In the genomic region with DNA sequence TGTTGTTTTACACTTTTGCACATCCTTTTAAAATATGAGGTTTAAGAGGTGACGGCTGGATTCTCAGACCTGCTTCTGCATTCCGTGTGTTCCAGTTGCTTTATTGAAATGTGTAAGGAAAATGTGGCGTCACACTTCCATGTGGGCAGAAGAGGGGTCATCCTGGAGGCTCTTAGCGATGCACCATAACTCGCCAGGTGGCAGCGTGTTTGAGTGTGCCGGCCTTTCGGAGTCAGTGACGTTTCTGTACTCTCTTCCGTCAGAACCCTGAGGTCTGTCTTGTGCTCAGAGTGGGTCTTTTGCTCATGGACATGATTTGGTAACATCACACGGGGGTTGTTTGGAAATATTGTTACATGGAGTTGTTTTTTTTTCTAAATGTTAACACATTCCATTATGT, we compare ENCODE assay signal across 15 cellular contexts. TPM values are rescaled to one million over a fixed set of nuclear protein-coding genes. Genes with fewer than 3 reads are reported as not detected.
A peak's percentile ranks its signal among the peaks of the same experiment; 100 is the strongest.
DNase-seq lines count a peak whose midpoint lies in the region; ATAC-seq and TF ChIP-seq lines count a peak whose summit lies in the region.
"Had no signal": no experiment of that assay in that cellular context is flagged by ENCODE, and none has a peak within 500 bp of the region (broad histone marks: within the 10 kb centered on the region; RNA-seq: fewer than 3 reads in every experiment).

No MANE protein-coding gene starts in this region.

- H4K8ac ChIP-seq in trophoblast cell (ENCODE audit: low read depth, low read length) = no peak overlapping the region

- no peak overlapping the region for H3K23ac ChIP-seq in trophoblast cell (ENCODE audit: low read length)

- H3K79me2 ChIP-seq in trophoblast cell (ENCODE audit: control insufficient read depth, insufficient read depth, low read length, poor library complexity) = peaks cover 11% of the 10 kb centered on the region

- H2AFZ ChIP-seq in trophoblast cell (ENCODE audit: insufficient read depth, low read length, poor library complexity) = no peak overlapping the region

- peak overlapping the region; percentile 9 for H3K4me3 Mint-ChIP-seq in CD4-positive, alpha-beta T cell
- no peak overlapping the region for H3K4me3 Mint-ChIP-seq in CD8-positive, alpha-beta T cell
- no peak overlapping the region for H3K4me3 Mint-ChIP-seq in CD14-positive monocyte

- peak overlapping the region; percentile 39 for H3K4ac ChIP-seq in trophoblast cell (ENCODE audit: low read depth, low read length)

- H2BK5ac ChIP-seq in trophoblast cell (ENCODE audit: low read depth, low read length, poor library complexity) = no peak overlapping the region

- H3K36me3 ChIP-seq in CD8-positive, alpha-beta T cell (ENCODE audit: insufficient read depth, low read length) = no peaks in the 10 kb centered on the region
- peaks cover 17 to 25% of the 10 kb centered on the region in 2 experiments for H3K36me3 ChIP-seq in trophoblast cell (ENCODE audit: control insufficient read depth in 1 of 2, insufficient read depth in 2 of 2, low read length in 2 of 2)

- no peak overlapping the region for H3K4me2 ChIP-seq in trophoblast cell (ENCODE audit: low read length)

- no peak for DNase-seq in CD4-positive, alpha-beta T cell
- no peak for DNase-seq in CD8-positive, alpha-beta T cell
- DNase-seq in fibroblast of gingiva (ENCODE audit: low read depth) = peak; percentile 9
- no peak for DNase-seq in trophoblast cell
- DNase-seq in germinal center (ENCODE audit: low spot score) = no peak
- no peak for DNase-seq in OCI-M1 (lab: John Stamatoyannopoulos, UW)
- DNase-seq in CD14-positive monocyte (ENCODE audit: low spot score) = no peak
- DNase-seq: COR-L47, NCI-H1048, NCI-H1417, NCI-H1694, NCI-H2029 treated with DMSO at 0.1 percent for 48 hours, NCI-H446 treated with DMSO at 0.1 percent for 48 hours, NCI-H526 treated with DMSO at 0.1 percent for 48 hours, SHP77 had no signal

- WGBS in trophoblast cell (ENCODE audit: extremely low coverage, insufficient coverage, insufficient read length) = no CpG with 5 or more reads among the region's 11 CpGs

- H2BK12ac ChIP-seq in trophoblast cell (ENCODE audit: low read length) = no peak overlapping the region

- peaks cover 71% of the 10 kb centered on the region for H3K4me1 ChIP-seq in CD8-positive, alpha-beta T cell (ENCODE audit: insufficient read depth, low read length)
- H3K4me1 ChIP-seq in trophoblast cell (ENCODE audit: control insufficient read depth in 1 of 2, insufficient read depth in 2 of 2, low read length in 2 of 2) = peaks cover 3 to 5% of the 10 kb centered on the region in 2 experiments

- H3K36me3 Mint-ChIP-seq in CD4-positive, alpha-beta T cell (ENCODE audit: low read depth) = peaks cover 67% of the 10 kb centered on the region
- H3K36me3 Mint-ChIP-seq in CD8-positive, alpha-beta T cell = peaks cover 66% of the 10 kb centered on the region
- H3K36me3 Mint-ChIP-seq in CD14-positive monocyte = peaks cover 59 to 69% of the 10 kb centered on the region in 2 donors

- CTCF ChIA-PET in CD4-positive, alpha-beta T cell (lab: Charles Lee) = no interaction called here
- CTCF ChIA-PET in CD8-positive, alpha-beta T cell (lab: Charles Lee) = interaction anchor here (0.8 kb wide), 1 partner anchor 65 kb away, joined by 3 read pairs; no protein-coding TSS in a partner anchor

- H3K4me3 ChIP-seq in CD8-positive, alpha-beta T cell (ENCODE audit: low read depth, low read length) = no peak overlapping the region
- H3K4me3 ChIP-seq in trophoblast cell (ENCODE audit: low read depth, low read length) = no peak overlapping the region

- no peaks in the 10 kb centered on the region for H3K79me1 ChIP-seq in trophoblast cell (ENCODE audit: low read length)

- H3K18ac ChIP-seq in trophoblast cell (ENCODE audit: low read length) = no peak overlapping the region

- TF ChIP-seq CTCF in CD4-positive, alpha-beta T cell (IDR thresholded peaks at IDR 0.05) = no peak
- no peak for TF ChIP-seq CTCF in CD8-positive, alpha-beta T cell (IDR thresholded peaks at IDR 0.05)
- no peak for TF ChIP-seq CTCF in CD14-positive monocyte (IDR thresholded peaks at IDR 0.05)

- intact Hi-C loops in CD4-positive, alpha-beta T cell (cut with DNase I, micrococcal nuclease) = no loop called here
- intact Hi-C loops in CD8-positive, alpha-beta T cell (cut with DNase I, micrococcal nuclease) = loop anchor here in 1 of 2 experiments (2.0 to 10.0 kb wide), 3 partner anchors 15 to 1795 kb away; a partner anchor contains a TSS
- intact Hi-C loops in CD14-positive monocyte (cut with micrococcal nuclease) = no loop called here

- POLR2A ChIA-PET in CD4-positive, alpha-beta T cell (lab: Charles Lee) = interaction anchor here (1.2 kb wide), 1 partner anchor 12 kb away, joined by 5 read pairs; no protein-coding TSS in a partner anchor
- POLR2A ChIA-PET in CD8-positive, alpha-beta T cell (lab: Charles Lee) = no interaction called here

- no peak overlapping the region for H2AK5ac ChIP-seq in trophoblast cell (ENCODE audit: low read length)

- H3K9ac ChIP-seq in trophoblast cell (ENCODE audit: low read length) = no peak overlapping the region

- no peaks in the 10 kb centered on the region for H3K9me3 ChIP-seq in CD4-positive, alpha-beta T cell (ENCODE audit: control insufficient read depth, low read length)
- H3K9me3 ChIP-seq in CD8-positive, alpha-beta T cell (ENCODE audit: low read length) = no peaks in the 10 kb centered on the region
- no peaks in the 10 kb centered on the region for H3K9me3 ChIP-seq in trophoblast cell (ENCODE audit: insufficient read depth, low read depth, low read length)

- H3K4me1 Mint-ChIP-seq in CD4-positive, alpha-beta T cell (ENCODE audit: low read depth) = peaks cover 92% of the 10 kb centered on the region
- peaks cover 82% of the 10 kb centered on the region for H3K4me1 Mint-ChIP-seq in CD8-positive, alpha-beta T cell (ENCODE audit: low read depth)
- peaks cover 10% of the 10 kb centered on the region for H3K4me1 Mint-ChIP-seq in CD14-positive monocyte

- no peak overlapping the region for H4K12ac ChIP-seq in trophoblast cell (ENCODE audit: low read depth, low read length)

- peak overlapping the region; percentile 17 for H3K27ac ChIP-seq in CD4-positive, alpha-beta T cell (ENCODE audit: low read depth, low read length)
- no peak overlapping the region for H3K27ac ChIP-seq in CD8-positive, alpha-beta T cell (ENCODE audit: low read depth, low read length)
- no peak overlapping the region for H3K27ac ChIP-seq in trophoblast cell (ENCODE audit: low read depth, low read length)

- H3K9me3 Mint-ChIP-seq in CD4-positive, alpha-beta T cell = no peaks in the 10 kb centered on the region
- no peaks in the 10 kb centered on the region for H3K9me3 Mint-ChIP-seq in CD8-positive, alpha-beta T cell
- H3K9me3 Mint-ChIP-seq in CD14-positive monocyte = peaks cover 0 to 4% (median 0%) of the 10 kb centered on the region in 7 donors

- ATAC-seq in CD4-positive, alpha-beta T cell (ENCODE audit: poor library complexity) = no peak
- ATAC-seq in CD8-positive, alpha-beta T cell = no peak

- no peak overlapping the region for H2BK120ac ChIP-seq in trophoblast cell (ENCODE audit: insufficient read depth, low read length, poor library complexity)

- no peaks in the 10 kb centered on the region for H3K27me3 ChIP-seq in CD4-positive, alpha-beta T cell (ENCODE audit: control insufficient read depth, insufficient read depth, low read length)
- H3K27me3 ChIP-seq in CD8-positive, alpha-beta T cell (ENCODE audit: insufficient read depth, low read length) = no peaks in the 10 kb centered on the region
- H3K27me3 ChIP-seq in trophoblast cell (ENCODE audit: insufficient read depth, low read length) = no peaks in the 10 kb centered on the region

- no peaks in the 10 kb centered on the region for H3K27me3 Mint-ChIP-seq in CD4-positive, alpha-beta T cell
- no peaks in the 10 kb centered on the region for H3K27me3 Mint-ChIP-seq in CD8-positive, alpha-beta T cell (ENCODE audit: low read depth)
- peaks cover 0 to 4% (median 3%) of the 10 kb centered on the region in 3 donors for H3K27me3 Mint-ChIP-seq in CD14-positive monocyte (ENCODE audit: low read depth in 3 of 3)

- H4K91ac ChIP-seq in trophoblast cell (ENCODE audit: low read depth, low read length) = no peak overlapping the region

- H3K27ac Mint-ChIP-seq in CD4-positive, alpha-beta T cell = peak overlapping the region; percentile 96
- H3K27ac Mint-ChIP-seq in CD8-positive, alpha-beta T cell = peak overlapping the region; percentile 55
- H3K27ac Mint-ChIP-seq in CD14-positive monocyte = peak overlapping the region in 1 of 7 donors; percentile 1

- H3K14ac ChIP-seq in trophoblast cell (ENCODE audit: low read length) = no peak overlapping the region

RNA-seq across cellular contexts. Expression of a gene that starts 9.1 kb away (rescaled TPM):
- total RNA-seq in CD4-positive, alpha-beta T cell = 10 to 100 TPM; 32.6 to 32.9 TPM
- total RNA-seq in CD8-positive, alpha-beta T cell = 10 to 100 TPM; 28.4 to 28.5 TPM
- polyA plus RNA-seq in trophoblast cell (2013) = 40.4 and 40.5 TPM in 2 replicates
- 10 to 100 TPM; 12.8 to 12.9 TPM for polyA plus RNA-seq in CD14-positive monocyte
